7 cellular contexts compared by ENCODE assay signal in the genomic region with DNA sequence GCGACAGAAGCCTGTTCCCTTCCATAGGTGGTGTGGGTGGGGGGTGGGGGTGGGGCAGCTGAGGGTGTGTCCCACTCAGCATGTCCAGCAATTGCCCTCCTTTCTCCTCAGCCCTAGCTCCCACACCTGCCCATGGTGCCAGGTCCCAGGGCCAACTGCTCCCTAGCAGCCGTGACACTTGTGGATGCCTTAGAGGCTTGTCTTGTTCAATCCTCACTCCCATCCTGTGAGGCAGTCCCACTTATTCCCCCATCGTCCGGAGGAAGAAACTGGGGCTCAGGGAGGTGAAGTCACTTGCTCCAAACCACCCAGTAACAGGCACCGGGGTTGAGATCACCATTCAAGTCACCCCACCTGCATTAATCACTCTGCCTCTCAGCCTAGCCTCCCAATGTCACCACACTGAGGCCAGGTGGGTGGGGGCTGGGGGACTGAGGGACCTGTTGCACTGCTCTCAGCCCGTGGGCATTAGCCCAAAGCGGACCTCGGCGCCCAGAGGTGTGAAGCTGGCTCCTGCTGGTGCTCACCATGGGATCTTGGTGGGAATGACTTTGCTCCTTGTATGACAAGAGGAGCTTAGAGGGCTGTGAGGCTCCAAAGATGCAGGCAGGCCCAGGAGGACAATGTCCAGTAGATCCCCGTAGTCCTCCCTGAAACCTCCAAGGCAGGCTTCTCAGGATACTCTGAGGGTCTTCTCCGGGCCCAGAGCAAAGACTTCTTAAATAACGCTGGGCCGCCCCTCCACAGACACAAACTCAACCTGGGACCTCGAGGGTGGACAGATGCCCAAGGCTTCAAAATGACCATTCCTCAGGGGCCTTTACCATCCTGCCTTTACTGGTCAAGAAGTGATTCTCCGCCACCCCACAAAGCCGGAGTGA. TPM values are rescaled to one million over a fixed set of nuclear protein-coding genes. Genes with fewer than 3 reads are reported as not detected.
A peak's percentile ranks its signal among the peaks of the same experiment; 100 is the strongest.
DNase-seq lines count a peak whose midpoint lies in the region; ATAC-seq and TF ChIP-seq lines count a peak whose summit lies in the region.

No MANE protein-coding gene starts in this region.

- intact Hi-C loops in left ventricle myocardium inferior (cut with micrococcal nuclease), result no loop called here

- POLR2A ChIA-PET in activated CD4-positive, alpha-beta memory T cell treated with anti-CD3 and anti-CD28 coated beads, Interleukin-2, amount 10 ng/mL, durations not matched to agents 7 days and 5 days (lab: Charles Lee), result interaction anchor here (1.2 kb wide), 1 partner anchor 75 kb away, joined by 4 read pairs; no protein-coding TSS in a partner anchor

- peaks cover 9% of the 10 kb centered on the region for H3K36me3 ChIP-seq in left ventricle myocardium inferior

- no peak overlapping the region for H3K9ac ChIP-seq in H9 (ENCODE audit: extremely low read depth, insufficient read length, low read length)

- H3K4me1 Mint-ChIP-seq in H9, result peaks cover 24 to 25% of the 10 kb centered on the region in 2 experiments
- peaks cover 27% of the 10 kb centered on the region for H3K4me1 Mint-ChIP-seq in activated CD4-positive, alpha-beta memory T cell treated with anti-CD3 and anti-CD28 coated beads, Interleukin-2, amount 10 ng/mL, durations not matched to agents 7 days and 5 days
- H3K4me1 Mint-ChIP-seq in stimulated activated naive B cell treated with anti-CD40 and anti-IgM and Interleukin-4, amounts not matched to agents 10 μg/mL and 1 μg/mL and 100 μg/mL, for 72 hours, result peaks cover 12 to 27% of the 10 kb centered on the region in 2 donors

- H3K14ac ChIP-seq in H9 (ENCODE audit: insufficient read depth, low read length), result no peak overlapping the region

- no peak overlapping the region for H3K18ac ChIP-seq in H9 (ENCODE audit: insufficient read length, low read depth, low read length)

- no peak overlapping the region for H2BK20ac ChIP-seq in H9 (ENCODE audit: low read depth, low read length, poor library complexity, severe bottlenecking)

- no peaks in the 10 kb centered on the region for H3K27me3 ChIP-seq in H9 (ENCODE audit: insufficient read depth, low read length)
- H3K27me3 ChIP-seq in left ventricle myocardium inferior (ENCODE audit: low read depth), result no peaks in the 10 kb centered on the region

- no CpG with 5 or more reads among the region's 16 CpGs for WGBS in H9 (ENCODE audit: extremely low coverage, insufficient read length, low lambda C conversion rate)

- TF ChIP-seq CTCF in H9 (conservative IDR thresholded peaks at IDR 0.05) (no peak), left ventricle myocardium inferior (IDR thresholded peaks at IDR 0.05; ENCODE audit: borderline replicate concordance) (no peak)

- no peak overlapping the region for H2BK5ac ChIP-seq in H9 (ENCODE audit: insufficient read length, low read length)

- peaks cover 15 to 34% (median 33%) of the 10 kb centered on the region in 3 experiments; a peak in 6 of 7 replicates for H3K36me3 Mint-ChIP-seq in H9 (ENCODE audit: insufficient read depth in 1 of 3, low read depth in 3 of 3)
- H3K36me3 Mint-ChIP-seq in activated CD4-positive, alpha-beta memory T cell treated with anti-CD3 and anti-CD28 coated beads, Interleukin-2, amount 10 ng/mL, durations not matched to agents 7 days and 5 days (ENCODE audit: low read depth), result peaks cover 3% of the 10 kb centered on the region
- peaks cover 4 to 15% of the 10 kb centered on the region in 2 donors for H3K36me3 Mint-ChIP-seq in stimulated activated naive B cell treated with anti-CD40 and anti-IgM and Interleukin-4, amounts not matched to agents 10 μg/mL and 1 μg/mL and 100 μg/mL, for 72 hours

- H3K27ac ChIP-seq in H9 (ENCODE audit: insufficient read length, low read depth, low read length) (no peak overlapping the region), left ventricle myocardium inferior (replicated peaks) (peak overlapping the region; percentile 94)

- no peak overlapping the region for H2AK5ac ChIP-seq in H9 (ENCODE audit: insufficient read length, low read length)

- no peak overlapping the region for H4K8ac ChIP-seq in H9 (replicated peaks; ENCODE audit: insufficient read length, low read depth, low read length)

- H3K4me1 ChIP-seq in H9 (ENCODE audit: insufficient read depth, low read length) (no peaks in the 10 kb centered on the region; the same call in 1 of the 2 replicates), left ventricle myocardium inferior (peaks cover 84% of the 10 kb centered on the region)

- no peak overlapping the region for H3T11ph ChIP-seq in H9 (ENCODE audit: low read length)

- DNase-seq in H9 (no peak), left ventricle myocardium inferior (no peak), SK-N-DZ (ENCODE audit: low spot score) (no peak)
- no peak for DNase-seq in activated CD4-positive, alpha-beta memory T cell treated with anti-CD3 and anti-CD28 coated beads, Interleukin-2, amount 10 ng/mL, durations not matched to agents 7 days and 5 days
- DNase-seq in stimulated activated naive CD8-positive, alpha-beta T cell treated with anti-CD3 and anti-CD28 coated beads, Interleukin-15, Interleukin-2, amounts not matched to agents 100 U/mL and 50 U/mL, for 24 hours, result peak; percentile 13
- no peak for DNase-seq in stimulated activated naive B cell treated with anti-CD40 and anti-IgM and Interleukin-4, amounts not matched to agents 10 μg/mL and 1 μg/mL and 100 μg/mL, for 72 hours

- H2AFZ ChIP-seq in H9 (ENCODE audit: low read length), result no peak overlapping the region

- H3K27me3 Mint-ChIP-seq in H9 (ENCODE audit: low read depth), result no peaks in the 10 kb centered on the region
- no peaks in the 10 kb centered on the region for H3K27me3 Mint-ChIP-seq in activated CD4-positive, alpha-beta memory T cell treated with anti-CD3 and anti-CD28 coated beads, Interleukin-2, amount 10 ng/mL, durations not matched to agents 7 days and 5 days
- H3K27me3 Mint-ChIP-seq in stimulated activated naive B cell treated with anti-CD40 and anti-IgM and Interleukin-4, amounts not matched to agents 10 μg/mL and 1 μg/mL and 100 μg/mL, for 72 hours, result no peaks in the 10 kb centered on the region

- no peaks in the 10 kb centered on the region for H3K79me1 ChIP-seq in H9 (ENCODE audit: insufficient read depth, low read depth, low read length, poor library complexity, severe bottlenecking)

- no peak overlapping the region for H2BK12ac ChIP-seq in H9 (ENCODE audit: insufficient read length, low read depth, low read length)

- H4K91ac ChIP-seq in H9 (ENCODE audit: insufficient read length, low read depth, low read length), result no peak overlapping the region

- peaks cover 2% of the 10 kb centered on the region; the same call in 1 of the 2 replicates for H3K79me2 ChIP-seq in H9 (ENCODE audit: insufficient read depth, low read length)

- H3K4me2 ChIP-seq in H9 (ENCODE audit: insufficient read depth, insufficient read length, low read length), result peak overlapping the region; percentile 45

- no peaks in the 10 kb centered on the region for H4K20me1 ChIP-seq in H9 (ENCODE audit: control insufficient read depth, insufficient read depth, insufficient read length)

- H4K5ac ChIP-seq in H9 (ENCODE audit: insufficient read length, low read depth, low read length), result no peak overlapping the region

- no peak overlapping the region for H3K4ac ChIP-seq in H9 (ENCODE audit: low read depth, low read length)

- H3K27ac Mint-ChIP-seq in H9, result peak overlapping the region in 1 of 3 experiments; percentile 39; a peak in 1 of 7 replicates
- H3K27ac Mint-ChIP-seq in activated CD4-positive, alpha-beta memory T cell treated with anti-CD3 and anti-CD28 coated beads, Interleukin-2, amount 10 ng/mL, durations not matched to agents 7 days and 5 days, result no peak overlapping the region
- no peak overlapping the region for H3K27ac Mint-ChIP-seq in stimulated activated naive B cell treated with anti-CD40 and anti-IgM and Interleukin-4, amounts not matched to agents 10 μg/mL and 1 μg/mL and 100 μg/mL, for 72 hours

- ATAC-seq in stimulated activated naive CD8-positive, alpha-beta T cell treated with anti-CD3 and anti-CD28 coated beads, Interleukin-15, Interleukin-2, amounts not matched to agents 100 U/mL and 50 U/mL, for 24 hours, result no peak
- no peak for ATAC-seq in stimulated activated naive B cell treated with anti-CD40 and anti-IgM and Interleukin-4, amounts not matched to agents 10 μg/mL and 1 μg/mL and 100 μg/mL, for 72 hours (replicated peaks)
- no peak for ATAC-seq in GM19455 (IDR thresholded peaks at IDR 0.05; ENCODE audit: unreplicated experiment)

- CTCF ChIA-PET in activated CD4-positive, alpha-beta memory T cell treated with anti-CD3 and anti-CD28 coated beads, Interleukin-2, amount 10 ng/mL, durations not matched to agents 7 days and 5 days (lab: Charles Lee), result no interaction called here

- H3K4me3 Mint-ChIP-seq in H9, result peak overlapping the region; percentile 77 to 86
- H3K4me3 Mint-ChIP-seq in activated CD4-positive, alpha-beta memory T cell treated with anti-CD3 and anti-CD28 coated beads, Interleukin-2, amount 10 ng/mL, durations not matched to agents 7 days and 5 days, result peak overlapping the region; percentile 76
- H3K4me3 Mint-ChIP-seq in stimulated activated naive B cell treated with anti-CD40 and anti-IgM and Interleukin-4, amounts not matched to agents 10 μg/mL and 1 μg/mL and 100 μg/mL, for 72 hours, result peak overlapping the region in 1 of 2 donors; percentile 84

- H3K9me3 ChIP-seq in H9 (ENCODE audit: control insufficient read depth, low read depth, low read length) (no peaks in the 10 kb centered on the region), left ventricle myocardium inferior (replicated peaks) (no peaks in the 10 kb centered on the region)

- H3K56ac ChIP-seq in H9 (ENCODE audit: insufficient read length, low read depth, low read length), result no peak overlapping the region

- H3K23ac ChIP-seq in H9 (ENCODE audit: insufficient read length, low read depth, low read length), result no peak overlapping the region

- peaks cover 16% of the 10 kb centered on the region for H3K23me2 ChIP-seq in H9 (ENCODE audit: insufficient read length, low read depth, low read length, poor library complexity, severe bottlenecking)

- H3K4me3 ChIP-seq in left ventricle myocardium inferior, result peak overlapping the region; percentile 82

- H3K9me3 Mint-ChIP-seq in H9, result no peaks in the 10 kb centered on the region
- H3K9me3 Mint-ChIP-seq in activated CD4-positive, alpha-beta memory T cell treated with anti-CD3 and anti-CD28 coated beads, Interleukin-2, amount 10 ng/mL, durations not matched to agents 7 days and 5 days, result no peaks in the 10 kb centered on the region
- no peaks in the 10 kb centered on the region for H3K9me3 Mint-ChIP-seq in stimulated activated naive B cell treated with anti-CD40 and anti-IgM and Interleukin-4, amounts not matched to agents 10 μg/mL and 1 μg/mL and 100 μg/mL, for 72 hours

- H2BK120ac ChIP-seq in H9 (ENCODE audit: low read depth, low read length, poor library complexity, severe bottlenecking), result no peak overlapping the region

- H2BK15ac ChIP-seq in H9 (ENCODE audit: low read depth, low read length), result no peak overlapping the region

RNA-seq across cellular contexts. Expression of a gene that starts 1.8 kb away (rescaled TPM):
- total RNA-seq in H9 (2021), result 441 and 444 TPM in 2 replicates
- total RNA-seq in activated CD4-positive, alpha-beta memory T cell treated with anti-CD3 and anti-CD28 coated beads, Interleukin-2, amount 10 ng/mL, durations not matched to agents 7 days and 5 days, result 10 to 100 TPM; 26.2 to 28.1 TPM
- 69.3 TPM for total RNA-seq in left ventricle myocardium inferior
- polyA plus RNA-seq in SK-N-DZ (2014; cell fraction: cytosol; rRNA removed), result 342 and 366 TPM in 2 replicates
- polyA plus RNA-seq in SK-N-DZ (2014; cell fraction: nucleus; rRNA removed), result 688 and 845 TPM in 2 replicates

RNA-seq across cellular contexts. Expression of a gene that starts 4.5 kb away (rescaled TPM):
- total RNA-seq in H9 (2021), result 39.1 and 45.8 TPM in 2 replicates
- total RNA-seq in activated CD4-positive, alpha-beta memory T cell treated with anti-CD3 and anti-CD28 coated beads, Interleukin-2, amount 10 ng/mL, durations not matched to agents 7 days and 5 days, result 10 to 100 TPM in 1 of 2 experiments, 1 to 10 TPM in 1; 8.7 to 10.7 TPM
- 65.8 TPM for total RNA-seq in left ventricle myocardium inferior
- 2.0 and 2.7 TPM in 2 replicates for polyA plus RNA-seq in SK-N-DZ (2014; cell fraction: cytosol; rRNA removed)
- polyA plus RNA-seq in SK-N-DZ (2014; cell fraction: nucleus; rRNA removed), result 6.9 and 147 TPM in 2 replicates

RNA-seq across cellular contexts. Expression of a gene that starts 36.7 kb away (rescaled TPM):
- 0.90 and 1.5 TPM in 2 replicates for total RNA-seq in H9 (2021)
- total RNA-seq in activated CD4-positive, alpha-beta memory T cell treated with anti-CD3 and anti-CD28 coated beads, Interleukin-2, amount 10 ng/mL, durations not matched to agents 7 days and 5 days, result not detected
- 67.2 TPM for total RNA-seq in left ventricle myocardium inferior
- 0.17 and 0.36 TPM in 2 replicates for polyA plus RNA-seq in SK-N-DZ (2014; cell fraction: cytosol; rRNA removed)
- polyA plus RNA-seq in SK-N-DZ (2014; cell fraction: nucleus; rRNA removed), result 4.5 and 8.7 TPM in 2 replicates

Comparison
In these comparisons a context has a peak if more than half of its experiments do, and no peak if none do; other contexts are left out.
1. RNA of a gene that starts 36.7 kb away (total RNA-seq): 67.2 TPM in left ventricle myocardium inferior (single experiment); 0.90 to 1.5 TPM in H9 and not detected in activated CD4-positive, alpha-beta memory T cell treated with anti-CD3 and anti-CD28 coated beads, Interleukin-2, amount 10 ng/mL, durations not matched to agents 7 days and 5 days; every median in the first group is over 10 times any median in the second.